1 cellular context compared by ENCODE assay signal in genomic region chr16:8590811-8591210, GRCh38.
TF ChIP-seq lines count a peak whose summit lies in the region.

No MANE protein-coding gene starts in this region.

TF ChIP-seq in HEK293, 187 proteins besides CTCF, POLR2A, EP300 and RAD21 (continued from another document):
- TF ChIP-seq ZBTB11 (tag by site-specific recombination; conservative IDR thresholded peaks at IDR 0.05; ENCODE audit: low read depth): no peak
TF ChIP-seq in HEK293: peak in this region for 5.
